2 cellular contexts compared by ENCODE assay signal in the genomic region with DNA sequence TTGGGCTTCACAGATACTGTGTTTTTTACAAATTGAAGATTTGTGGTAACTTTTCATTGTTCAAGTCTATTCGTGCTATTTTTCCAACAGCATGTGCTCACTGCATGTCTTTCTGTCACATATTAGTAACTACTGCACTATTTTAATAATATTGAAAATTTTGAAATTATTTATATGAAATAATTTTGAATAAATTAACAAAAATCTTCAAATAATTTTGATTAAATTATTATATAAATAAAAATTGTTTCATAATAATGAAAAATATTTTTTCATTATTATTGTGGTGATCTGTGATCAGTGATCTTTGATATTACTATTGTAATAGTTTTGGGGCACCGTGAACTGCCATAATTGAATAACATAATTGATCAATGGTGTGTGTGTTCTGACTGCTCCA.
TF ChIP-seq lines count a peak whose summit lies in the region.

No MANE protein-coding gene starts in this region.

TF ChIP-seq in SK-N-SH, 30 proteins besides CTCF, POLR2A, EP300 and RAD21 (continued from another document):
- no peak for TF ChIP-seq FOSL2 (IDR thresholded peaks at IDR 0.05; ENCODE audit: borderline replicate concordance, low read depth)
- TF ChIP-seq, protein P1, sequence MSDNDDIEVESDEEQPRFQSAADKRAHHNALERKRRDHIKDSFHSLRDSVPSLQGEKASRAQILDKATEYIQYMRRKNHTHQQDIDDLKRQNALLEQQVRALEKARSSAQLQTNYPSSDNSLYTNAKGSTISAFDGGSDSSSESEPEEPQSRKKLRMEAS (IDR thresholded peaks at IDR 0.05; ENCODE audit: low read depth): no peak
- no peak for TF ChIP-seq TAF1 (IDR thresholded peaks at IDR 0.05; ENCODE audit: borderline replicate concordance, low read depth, low read length)
- TF ChIP-seq TEAD4 (IDR thresholded peaks at IDR 0.05; ENCODE audit: borderline replicate concordance, insufficient read depth): no peak
- TF ChIP-seq MXI1 (IDR thresholded peaks at IDR 0.05; ENCODE audit: low read depth, low read length): no peak
- TF ChIP-seq NFIC (IDR thresholded peaks at IDR 0.05; ENCODE audit: borderline replicate concordance): no peak
- no peak for TF ChIP-seq EZH2phosphoT487 (IDR thresholded peaks at IDR 0.05; ENCODE audit: borderline replicate concordance, low read depth)
- TF ChIP-seq CHD2 (IDR thresholded peaks at IDR 0.05; ENCODE audit: low read length, partially characterized antibody): no peak
- TF ChIP-seq, protein P2, sequence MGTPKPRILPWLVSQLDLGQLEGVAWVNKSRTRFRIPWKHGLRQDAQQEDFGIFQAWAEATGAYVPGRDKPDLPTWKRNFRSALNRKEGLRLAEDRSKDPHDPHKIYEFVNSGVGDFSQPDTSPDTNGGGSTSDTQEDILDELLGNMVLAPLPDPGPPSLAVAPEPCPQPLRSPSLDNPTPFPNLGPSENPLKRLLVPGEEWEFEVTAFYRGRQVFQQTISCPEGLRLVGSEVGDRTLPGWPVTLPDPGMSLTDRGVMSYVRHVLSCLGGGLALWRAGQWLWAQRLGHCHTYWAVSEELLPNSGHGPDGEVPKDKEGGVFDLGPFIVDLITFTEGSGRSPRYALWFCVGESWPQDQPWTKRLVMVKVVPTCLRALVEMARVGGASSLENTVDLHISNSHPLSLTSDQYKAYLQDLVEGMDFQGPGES (IDR thresholded peaks at IDR 0.05; ENCODE audit: low read depth, low read length): no peak

TF ChIP-seq in SK-N-SH treated with all-trans-retinoic acid at 6 μM for 48 hours, 23 proteins besides CTCF, POLR2A, EP300 and RAD21:
- TF ChIP-seq, protein P3, sequence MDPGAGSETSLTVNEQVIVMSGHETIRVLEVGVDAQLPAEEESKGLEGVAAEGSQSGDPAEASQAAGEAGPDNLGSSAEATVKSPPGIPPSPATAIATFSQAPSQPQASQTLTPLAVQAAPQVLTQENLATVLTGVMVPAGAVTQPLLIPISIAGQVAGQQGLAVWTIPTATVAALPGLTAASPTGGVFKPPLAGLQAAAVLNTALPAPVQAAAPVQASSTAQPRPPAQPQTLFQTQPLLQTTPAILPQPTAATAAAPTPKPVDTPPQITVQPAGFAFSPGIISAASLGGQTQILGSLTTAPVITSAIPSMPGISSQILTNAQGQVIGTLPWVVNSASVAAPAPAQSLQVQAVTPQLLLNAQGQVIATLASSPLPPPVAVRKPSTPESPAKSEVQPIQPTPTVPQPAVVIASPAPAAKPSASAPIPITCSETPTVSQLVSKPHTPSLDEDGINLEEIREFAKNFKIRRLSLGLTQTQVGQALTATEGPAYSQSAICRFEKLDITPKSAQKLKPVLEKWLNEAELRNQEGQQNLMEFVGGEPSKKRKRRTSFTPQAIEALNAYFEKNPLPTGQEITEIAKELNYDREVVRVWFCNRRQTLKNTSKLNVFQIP (CRISPR knock-in tag; IDR thresholded peaks at IDR 0.05; ENCODE audit: borderline replicate concordance, low read depth): no peak
- TF ChIP-seq PPARA (CRISPR knock-in tag; IDR thresholded peaks at IDR 0.05; ENCODE audit: borderline replicate concordance) (no peak), TOX (CRISPR knock-in tag; IDR thresholded peaks at IDR 0.05; ENCODE audit: borderline replicate concordance) (no peak), CSDC2 (CRISPR knock-in tag; IDR thresholded peaks at IDR 0.05) (no peak), GLIS3 (CRISPR knock-in tag; IDR thresholded peaks at IDR 0.05) (no peak), ZNF565 (CRISPR knock-in tag; conservative IDR thresholded peaks at IDR 0.05; ENCODE audit: low read depth) (no peak), RARB (CRISPR knock-in tag; IDR thresholded peaks at IDR 0.05) (no peak), TCF4 (CRISPR knock-in tag; IDR thresholded peaks at IDR 0.05; ENCODE audit: borderline replicate concordance) (no peak), ESRRG (CRISPR knock-in tag; IDR thresholded peaks at IDR 0.05) (no peak), ARNTL (CRISPR knock-in tag; IDR thresholded peaks at IDR 0.05; ENCODE audit: borderline replicate concordance, low read depth) (no peak), ZNF8 (CRISPR knock-in tag; IDR thresholded peaks at IDR 0.05) (no peak), BACH2 (CRISPR knock-in tag; IDR thresholded peaks at IDR 0.05; ENCODE audit: borderline replicate concordance) (no peak), ZFP30 (CRISPR knock-in tag; IDR thresholded peaks at IDR 0.05) (no peak)
- TF ChIP-seq, protein P4, sequence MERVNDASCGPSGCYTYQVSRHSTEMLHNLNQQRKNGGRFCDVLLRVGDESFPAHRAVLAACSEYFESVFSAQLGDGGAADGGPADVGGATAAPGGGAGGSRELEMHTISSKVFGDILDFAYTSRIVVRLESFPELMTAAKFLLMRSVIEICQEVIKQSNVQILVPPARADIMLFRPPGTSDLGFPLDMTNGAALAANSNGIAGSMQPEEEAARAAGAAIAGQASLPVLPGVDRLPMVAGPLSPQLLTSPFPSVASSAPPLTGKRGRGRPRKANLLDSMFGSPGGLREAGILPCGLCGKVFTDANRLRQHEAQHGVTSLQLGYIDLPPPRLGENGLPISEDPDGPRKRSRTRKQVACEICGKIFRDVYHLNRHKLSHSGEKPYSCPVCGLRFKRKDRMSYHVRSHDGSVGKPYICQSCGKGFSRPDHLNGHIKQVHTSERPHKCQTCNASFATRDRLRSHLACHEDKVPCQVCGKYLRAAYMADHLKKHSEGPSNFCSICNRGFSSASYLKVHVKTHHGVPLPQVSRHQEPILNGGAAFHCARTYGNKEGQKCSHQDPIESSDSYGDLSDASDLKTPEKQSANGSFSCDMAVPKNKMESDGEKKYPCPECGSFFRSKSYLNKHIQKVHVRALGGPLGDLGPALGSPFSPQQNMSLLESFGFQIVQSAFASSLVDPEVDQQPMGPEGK (CRISPR knock-in tag; IDR thresholded peaks at IDR 0.05; ENCODE audit: borderline replicate concordance): no peak
- TF ChIP-seq, protein P5, sequence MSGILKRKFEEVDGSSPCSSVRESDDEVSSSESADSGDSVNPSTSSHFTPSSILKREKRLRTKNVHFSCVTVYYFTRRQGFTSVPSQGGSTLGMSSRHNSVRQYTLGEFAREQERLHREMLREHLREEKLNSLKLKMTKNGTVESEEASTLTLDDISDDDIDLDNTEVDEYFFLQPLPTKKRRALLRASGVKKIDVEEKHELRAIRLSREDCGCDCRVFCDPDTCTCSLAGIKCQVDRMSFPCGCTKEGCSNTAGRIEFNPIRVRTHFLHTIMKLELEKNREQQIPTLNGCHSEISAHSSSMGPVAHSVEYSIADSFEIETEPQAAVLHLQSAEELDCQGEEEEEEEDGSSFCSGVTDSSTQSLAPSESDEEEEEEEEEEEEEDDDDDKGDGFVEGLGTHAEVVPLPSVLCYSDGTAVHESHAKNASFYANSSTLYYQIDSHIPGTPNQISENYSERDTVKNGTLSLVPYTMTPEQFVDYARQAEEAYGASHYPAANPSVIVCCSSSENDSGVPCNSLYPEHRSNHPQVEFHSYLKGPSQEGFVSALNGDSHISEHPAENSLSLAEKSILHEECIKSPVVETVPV (CRISPR knock-in tag; IDR thresholded peaks at IDR 0.05): no peak
- TF ChIP-seq, protein P6, sequence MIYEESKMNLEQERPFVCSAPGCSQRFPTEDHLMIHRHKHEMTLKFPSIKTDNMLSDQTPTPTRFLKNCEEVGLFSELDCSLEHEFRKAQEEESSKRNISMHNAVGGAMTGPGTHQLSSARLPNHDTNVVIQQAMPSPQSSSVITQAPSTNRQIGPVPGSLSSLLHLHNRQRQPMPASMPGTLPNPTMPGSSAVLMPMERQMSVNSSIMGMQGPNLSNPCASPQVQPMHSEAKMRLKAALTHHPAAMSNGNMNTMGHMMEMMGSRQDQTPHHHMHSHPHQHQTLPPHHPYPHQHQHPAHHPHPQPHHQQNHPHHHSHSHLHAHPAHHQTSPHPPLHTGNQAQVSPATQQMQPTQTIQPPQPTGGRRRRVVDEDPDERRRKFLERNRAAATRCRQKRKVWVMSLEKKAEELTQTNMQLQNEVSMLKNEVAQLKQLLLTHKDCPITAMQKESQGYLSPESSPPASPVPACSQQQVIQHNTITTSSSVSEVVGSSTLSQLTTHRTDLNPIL (CRISPR knock-in tag; IDR thresholded peaks at IDR 0.05; ENCODE audit: low read depth): no peak
